ENCODE assay signal across 20 cellular contexts in genomic region chr19:8256276-8257051, GRCh38. TPM values are rescaled to one million over a fixed set of nuclear protein-coding genes. Genes with fewer than 3 reads are reported as not detected.
DNase-seq lines count a peak whose midpoint lies in the region; ATAC-seq, FAIRE-seq and TF ChIP-seq lines count a peak whose summit lies in the region.
"Had no signal": no experiment of that assay in that cellular context is flagged by ENCODE, and none has a peak within 500 bp of the region (broad histone marks: within the 10 kb centered on the region; RNA-seq: fewer than 3 reads in every experiment).

No MANE protein-coding gene starts in this region.

- no peaks in the 10 kb centered on the region for H4K20me1 ChIP-seq in MM.1S (ENCODE audit: insufficient read depth, low read length)
- peaks cover 5% of the 10 kb centered on the region in 2 experiments for H4K20me1 ChIP-seq in H1 (replicated peaks in 1 of 2; ENCODE audit: control insufficient read depth in 1 of 2, insufficient read depth in 2 of 2, low read length in 2 of 2)

- no peak overlapping the region for H2AFZ ChIP-seq in MM.1S (ENCODE audit: low read length)
- H2AFZ ChIP-seq in H1 (ENCODE audit: low read length) = no peak overlapping the region

- H2BK5ac ChIP-seq in H1 (ENCODE audit: low read depth, low read length) = no peak overlapping the region

- H3K23ac ChIP-seq in H1 (ENCODE audit: insufficient read length) = no peak overlapping the region

- FAIRE-seq in H1 (lab: Jason Lieb, UNC) = no peak
- FAIRE-seq: G401.6, GM12891, HTR-8/SVneo had no signal

- no peak overlapping the region for H4K91ac ChIP-seq in H1 (replicated peaks; ENCODE audit: insufficient read length, low read length)

- POLR2A ChIA-PET in H1 (lab: Charles Lee; ENCODE audit: partially characterized antibody) = interaction anchor here (0.8 to 2.1 kb wide), 3 partner anchors 13 to 49 kb away, joined by 3 to 9 read pairs (median 6); no protein-coding TSS in a partner anchor

- no peak overlapping the region for H2BK20ac ChIP-seq in H1 (ENCODE audit: low read length)

- H3K4me2 ChIP-seq in MM.1S (ENCODE audit: low read depth, low read length) = peak overlapping the region; percentile 24; the same call in 1 of the 2 replicates
- H3K4me2 ChIP-seq in H1 (ENCODE audit: insufficient read depth in 1 of 2, low read depth in 2 of 2, low read length in 2 of 2) = no peak overlapping the region
- H3K4me2 ChIP-seq: BLaER1 had no signal

- no peaks in the 10 kb centered on the region for H3K27me3 Mint-ChIP-seq in activated CD8-positive, alpha-beta memory T cell treated with anti-CD3 and anti-CD28 coated beads, Interleukin-2, amount 10 ng/mL, durations not matched to agents 7 days and 5 days
- H3K27me3 Mint-ChIP-seq: CD4-positive, alpha-beta T cell had no signal

- CTCF ChIA-PET in activated CD8-positive, alpha-beta memory T cell treated with anti-CD3 and anti-CD28 coated beads, Interleukin-2, amount 10 ng/mL, durations not matched to agents 7 days and 5 days (lab: Charles Lee) = interaction anchor here (1.2 to 1.5 kb wide), 2 partner anchors 98 to 313 kb away, joined by 3 to 6 read pairs; partner anchors contain the start of gene TIMM44
- CTCF ChIA-PET in H1 (lab: Charles Lee; ENCODE audit: partially characterized antibody) = interaction anchor here (0.6 to 2.0 kb wide), 13 partner anchors 9 to 328 kb away, joined by 3 to 5 read pairs (median 3); no protein-coding TSS in a partner anchor

- no peak overlapping the region for H2BK12ac ChIP-seq in H1 (ENCODE audit: low read depth, low read length)

- no peak; a peak in 1 of 3 replicates for TF ChIP-seq POLR2A in H1 (IDR thresholded peaks at IDR 0.05; ENCODE audit: control extremely low read depth in 1 of 2, low read depth in 2 of 2, low read length in 2 of 2)

- no peak overlapping the region for H3K4ac ChIP-seq in H1 (replicated peaks; ENCODE audit: insufficient read length, low read depth, low read length)

- H4K5ac ChIP-seq in H1 (ENCODE audit: insufficient read length, low read depth, low read length) = no peak overlapping the region

- no peak overlapping the region for H3K9ac ChIP-seq in MM.1S (ENCODE audit: low read length)
- H3K9ac ChIP-seq in H1 (replicated peaks in 1 of 4; ENCODE audit: extremely low read depth in 1 of 4, low read depth in 3 of 4, low read length in 3 of 4) = no peak overlapping the region
- H3K9ac ChIP-seq: BLaER1 had no signal

- H3K27me3 ChIP-seq in MM.1S (replicated peaks; ENCODE audit: insufficient read depth, low read length) = peaks cover 13% of the 10 kb centered on the region
- H3K27me3 ChIP-seq in H1 (replicated peaks in 1 of 4; ENCODE audit: control insufficient read depth in 3 of 4, extremely low read depth in 1 of 4, insufficient read depth in 3 of 4, low read length in 3 of 4) = no peaks in the 10 kb centered on the region
- H3K27me3 ChIP-seq: BLaER1 had no signal

- no peak overlapping the region for H2BK120ac ChIP-seq in H1 (replicated peaks; ENCODE audit: low read depth, low read length)

- no peaks in the 10 kb centered on the region for H3K9me3 ChIP-seq in MM.1S (replicated peaks; ENCODE audit: insufficient read depth, low read length)
- H3K9me3 ChIP-seq in H1 (ENCODE audit: insufficient read depth in 2 of 2, low read depth in 1 of 2, low read length in 1 of 2) = no peaks in the 10 kb centered on the region
- H3K9me3 ChIP-seq: BLaER1 had no signal

- no peak for TF ChIP-seq RAD21 in H1 (IDR thresholded peaks at IDR 0.05 in 1 of 2, conservative IDR thresholded peaks at IDR 0.05 in 1 of 2; ENCODE audit: low read depth in 2 of 2, low read length in 2 of 2)

- DNase-seq in activated CD8-positive, alpha-beta memory T cell treated with anti-CD3 and anti-CD28 coated beads, Interleukin-2, amount 10 ng/mL, durations not matched to agents 7 days and 5 days = no peak
- no peak for DNase-seq in activated CD8-positive, alpha-beta memory T cell treated with anti-CD3 and anti-CD28 coated beads for 24 hours
- DNase-seq in MM.1S (no peak), H1 (ENCODE audit: low read depth in 1 of 2, low spot score in 2 of 2) (no peak), DMS153 (lab: John Stamatoyannopoulos, UW) (no peak), cerebellar cortex (ENCODE audit: low spot score) (no peak)
- DNase-seq in stimulated activated naive CD8-positive, alpha-beta T cell treated with anti-CD3 and anti-CD28 coated beads, Interleukin-15, Interleukin-2, amounts not matched to agents 100 U/mL and 50 U/mL, for 24 hours = no peak
- DNase-seq: AML-193; Calu3; CD4-positive, alpha-beta T cell; DMS79 treated with DMSO at 0.1 percent for 48 hours; GOT3; HCEC 1CT; KBM-7 had no signal

- H3K23me2 ChIP-seq in H1 (ENCODE audit: low read depth, low read length) = no peaks in the 10 kb centered on the region

- no peak overlapping the region for H3K18ac ChIP-seq in H1 (ENCODE audit: extremely low read depth, low read length)

- H3K9me2 ChIP-seq in MM.1S (replicated peaks; ENCODE audit: insufficient read depth, low read length) = no peaks in the 10 kb centered on the region

- no peak overlapping the region for H2BK15ac ChIP-seq in H1 (ENCODE audit: low read length)

- H2AK5ac ChIP-seq in H1 (ENCODE audit: low read depth, low read length) = no peak overlapping the region

- H3K27ac ChIP-seq in MM.1S (ENCODE audit: low read length) (no peak overlapping the region), H1 (ENCODE audit: low read depth, low read length) (no peak overlapping the region)
- H3K27ac ChIP-seq: 22Rv1, BLaER1 had no signal

- ATAC-seq in activated CD8-positive, alpha-beta memory T cell treated with anti-CD3 and anti-CD28 coated beads, Interleukin-2, amount 10 ng/mL, durations not matched to agents 7 days and 5 days = no peak
- peak; percentile 11 for ATAC-seq in stimulated activated naive CD8-positive, alpha-beta T cell treated with anti-CD3 and anti-CD28 coated beads, Interleukin-15, Interleukin-2, amounts not matched to agents 100 U/mL and 50 U/mL, for 24 hours
- ATAC-seq in HG02610 (IDR thresholded peaks at IDR 0.05; ENCODE audit: unreplicated experiment) = no peak

- H3K56ac ChIP-seq in H1 (replicated peaks; ENCODE audit: insufficient read length, low read depth, low read length) = no peak overlapping the region

- H3K4me3 ChIP-seq in MM.1S (ENCODE audit: low read length) (no peak overlapping the region), H1 (ENCODE audit: extremely low read depth in 1 of 4, insufficient read depth in 2 of 4, low read depth in 3 of 4, low read length in 4 of 4) (no peak overlapping the region)
- H3K4me3 ChIP-seq: BLaER1 had no signal

- no peaks in the 10 kb centered on the region for H3K36me3 Mint-ChIP-seq in activated CD8-positive, alpha-beta memory T cell treated with anti-CD3 and anti-CD28 coated beads, Interleukin-2, amount 10 ng/mL, durations not matched to agents 7 days and 5 days

- H3K4me1 ChIP-seq in MM.1S (ENCODE audit: low read length) (peaks cover 7% of the 10 kb centered on the region), H1 (replicated peaks in 1 of 4; ENCODE audit: control insufficient read depth in 3 of 4, insufficient read depth in 4 of 4, low read length in 3 of 4) (peaks cover 0 to 4% (median under 1%) of the 10 kb centered on the region in 4 experiments; a peak in 2 of 7 replicates)
- H3K4me1 ChIP-seq: BLaER1 had no signal

- no peak overlapping the region for H3K4me3 Mint-ChIP-seq in activated CD8-positive, alpha-beta memory T cell treated with anti-CD3 and anti-CD28 coated beads, Interleukin-2, amount 10 ng/mL, durations not matched to agents 7 days and 5 days
- H3K4me3 Mint-ChIP-seq: CD4-positive, alpha-beta T cell had no signal

- no peaks in the 10 kb centered on the region; the same call in 1 of the 2 replicates for H3K79me1 ChIP-seq in H1 (ENCODE audit: low read depth, low read length)

- H3K4me1 Mint-ChIP-seq in activated CD8-positive, alpha-beta memory T cell treated with anti-CD3 and anti-CD28 coated beads, Interleukin-2, amount 10 ng/mL, durations not matched to agents 7 days and 5 days = peaks cover 13% of the 10 kb centered on the region

- 91% methylated on average over 15 of the region's 15 CpGs; no CpG with 5 or more reads in 1 of the 2 experiments for WGBS in H1 (ENCODE audit: extremely low coverage in 1 of 2, insufficient coverage in 1 of 2, insufficient read length in 1 of 2, insufficient replicate concordance in 2 of 2, low coverage in 1 of 2, low lambda C conversion rate in 2 of 2, missing lambda C conversion rate in 1 of 2), 2 experiments

- no peaks in the 10 kb centered on the region for H3K36me3 ChIP-seq in MM.1S (replicated peaks; ENCODE audit: insufficient read depth, low read length)
- H3K36me3 ChIP-seq in H1 (ENCODE audit: control insufficient read depth in 2 of 4, insufficient read depth in 4 of 4, low read length in 3 of 4) = peaks cover 8 to 30% (median 26%) of the 10 kb centered on the region in 4 experiments; a peak in 7 of 8 replicates

- TF ChIP-seq EP300 in H1 (IDR thresholded peaks at IDR 0.05; ENCODE audit: borderline replicate concordance in 1 of 2, low read depth in 2 of 2, low read length in 2 of 2) = no peak

- H3K79me2 ChIP-seq in MM.1S (ENCODE audit: low read length) (no peaks in the 10 kb centered on the region), H1 (ENCODE audit: control insufficient read depth in 1 of 2, insufficient read depth in 2 of 2, low read length in 2 of 2) (no peaks in the 10 kb centered on the region)

- no peaks in the 10 kb centered on the region for H3K9me3 Mint-ChIP-seq in activated CD8-positive, alpha-beta memory T cell treated with anti-CD3 and anti-CD28 coated beads, Interleukin-2, amount 10 ng/mL, durations not matched to agents 7 days and 5 days (ENCODE audit: low read depth)
- H3K9me3 Mint-ChIP-seq: CD4-positive, alpha-beta T cell had no signal

- no peak overlapping the region for H3K14ac ChIP-seq in H1 (ENCODE audit: insufficient read length)

- H4K8ac ChIP-seq in H1 (ENCODE audit: extremely low read depth, insufficient read depth, low read length) = no peak overlapping the region

- peak overlapping the region; percentile 24 for H3K27ac Mint-ChIP-seq in activated CD8-positive, alpha-beta memory T cell treated with anti-CD3 and anti-CD28 coated beads, Interleukin-2, amount 10 ng/mL, durations not matched to agents 7 days and 5 days
- H3K27ac Mint-ChIP-seq: CD4-positive, alpha-beta T cell had no signal

- no peak for TF ChIP-seq CTCF in MM.1S (IDR thresholded peaks at IDR 0.05; ENCODE audit: low read length)
- peak in 1 of 3 experiments; percentile 3; a peak in 1 of 4 replicates for TF ChIP-seq CTCF in H1 (IDR thresholded peaks at IDR 0.05; ENCODE audit: control extremely low read depth in 1 of 3, insufficient read depth in 1 of 3, low read depth in 1 of 3, low read length in 3 of 3)

- no peaks in the 10 kb centered on the region for H3F3A ChIP-seq in MM.1S (ENCODE audit: insufficient read depth, low read length)

RNA-seq across cellular contexts. Expression of gene CERS4, which starts 47.3 kb away (rescaled TPM):
- total RNA-seq in activated CD8-positive, alpha-beta memory T cell treated with anti-CD3 and anti-CD28 coated beads, Interleukin-2, amount 10 ng/mL, durations not matched to agents 7 days and 5 days = 10 to 100 TPM; 20.3 to 28.2 TPM
- total RNA-seq in H1 (2021; fragmentation: NEBNext Ultra II Directional; extraction: Animal tissue kit (Norgen Biotek cat#: 25700)) = 88.2 and 96.5 TPM in 2 replicates
- 179 and 183 TPM in 2 replicates for polyA plus RNA-seq in H1 (2011; rRNA removed)
- polyA plus RNA-seq in H1 (2011; cell fraction: cytosol; rRNA removed) = 124 TPM
- 148 TPM for polyA plus RNA-seq in H1 (2011; cell fraction: nucleus; rRNA removed)
- polyA plus RNA-seq in H1 (2012, experiment 1 of 2) = 43.1 to 71.4 TPM (median 70.4 TPM) in 4 replicates
- polyA plus RNA-seq in H1 (2012, experiment 2 of 2) = 79.4 TPM
- 90.1 TPM for polyA plus RNA-seq in H1 (2013, experiment 1 of 2)
- polyA plus RNA-seq in H1 (2013, experiment 2 of 2) = 85.0 TPM
- polyA minus RNA-seq in H1 (2011; rRNA and poly(A)+ RNA removed) = 127 and 128 TPM in 2 replicates
- polyA minus RNA-seq in H1 (2011; cell fraction: cytosol; rRNA and poly(A)+ RNA removed) = 57.5 TPM
- 54.0 TPM for polyA minus RNA-seq in H1 (2011; cell fraction: nucleus; rRNA and poly(A)+ RNA removed)

RNA-seq across cellular contexts. Expression of gene CD320, which starts 51.7 kb away (rescaled TPM):
- 10 to 100 TPM; 42.0 to 49.8 TPM for total RNA-seq in activated CD8-positive, alpha-beta memory T cell treated with anti-CD3 and anti-CD28 coated beads, Interleukin-2, amount 10 ng/mL, durations not matched to agents 7 days and 5 days
- 80.4 and 82.6 TPM in 2 replicates for total RNA-seq in H1 (2021; fragmentation: NEBNext Ultra II Directional; extraction: Animal tissue kit (Norgen Biotek cat#: 25700))
- 157 and 228 TPM in 2 replicates for polyA plus RNA-seq in H1 (2011; rRNA removed)
- 149 TPM for polyA plus RNA-seq in H1 (2011; cell fraction: cytosol; rRNA removed)
- polyA plus RNA-seq in H1 (2011; cell fraction: nucleus; rRNA removed) = 105 TPM
- polyA plus RNA-seq in H1 (2012, experiment 1 of 2) = 36.7 to 80.9 TPM (median 78.1 TPM) in 4 replicates
- polyA plus RNA-seq in H1 (2012, experiment 2 of 2) = 73.8 TPM
- 99.0 TPM for polyA plus RNA-seq in H1 (2013, experiment 1 of 2)
- polyA plus RNA-seq in H1 (2013, experiment 2 of 2) = 110 TPM
- polyA minus RNA-seq in H1 (2011; rRNA and poly(A)+ RNA removed) = 15.3 and 18.8 TPM in 2 replicates
- 36.3 TPM for polyA minus RNA-seq in H1 (2011; cell fraction: cytosol; rRNA and poly(A)+ RNA removed)
- polyA minus RNA-seq in H1 (2011; cell fraction: nucleus; rRNA and poly(A)+ RNA removed) = 20.9 TPM
